10 cellular contexts compared by ENCODE assay signal in genomic region chr19:56133858-56134654, GRCh38.
DNase-seq lines count a peak whose midpoint lies in the region; ATAC-seq, FAIRE-seq and TF ChIP-seq lines count a peak whose summit lies in the region.
"Had no signal": no experiment of that assay in that cellular context is flagged by ENCODE, and none has a peak within 500 bp of the region (broad histone marks: within the 10 kb centered on the region; RNA-seq: fewer than 3 reads in every experiment).

No MANE protein-coding gene starts in this region.

- H3K9me3 ChIP-seq in neutrophil (no peaks in the 10 kb centered on the region), WERI-Rb-1 (ENCODE audit: severe bottlenecking) (no peaks in the 10 kb centered on the region)

- peak; percentile 75 for ATAC-seq in HG03571 (IDR thresholded peaks at IDR 0.05; ENCODE audit: unreplicated experiment)

- H3K4me3 ChIP-seq in neutrophil (ENCODE audit: low read depth in 1 of 2, low read length in 1 of 2) (no peak overlapping the region), coronary artery (no peak overlapping the region), WERI-Rb-1 (ENCODE audit: low read depth, low read length) (no peak overlapping the region)

- peak; percentile 69 for FAIRE-seq in GM18507 (lab: Jason Lieb, UNC)

- DNase-seq in GM18507 (ENCODE audit: extremely low spot score, insufficient read length, low read depth) = no peak
- DNase-seq in amniotic epithelial cell (ENCODE audit: low read depth) = peak; percentile 88
- no peak for DNase-seq in coronary artery (ENCODE audit: low spot score)
- DNase-seq in T-helper 9 cell = no peak
- DNase-seq in WERI-Rb-1 = no peak
- DNase-seq in activated CD4-positive, CD25-positive, alpha-beta regulatory T cell treated with anti-CD3 and anti-CD28 coated beads, Interleukin-2, amount 50 U/mL, for 72 hours = no peak
- DNase-seq: cortex of kidney, NCI-H748 treated with DMSO at 0.1 percent for 48 hours had no signal

- TF ChIP-seq CTCF in neutrophil (IDR thresholded peaks at IDR 0.05) = no peak
- no peak for TF ChIP-seq CTCF in coronary artery (IDR thresholded peaks at IDR 0.05)
- TF ChIP-seq CTCF in WERI-Rb-1 (IDR thresholded peaks at IDR 0.05; ENCODE audit: low read depth, low read length) = no peak

- H3K27ac ChIP-seq in neutrophil (peak overlapping the region; percentile 74), coronary artery (no peak overlapping the region), WERI-Rb-1 (no peak overlapping the region)

- H3K27me3 ChIP-seq in neutrophil (no peaks in the 10 kb centered on the region), WERI-Rb-1 (ENCODE audit: insufficient read depth, low read depth, severe bottlenecking) (no peaks in the 10 kb centered on the region)

- H3K36me3 ChIP-seq in neutrophil (no peaks in the 10 kb centered on the region), WERI-Rb-1 (no peaks in the 10 kb centered on the region)

- H3K4me1 ChIP-seq in neutrophil (ENCODE audit: control insufficient read depth in 1 of 2, insufficient read depth in 1 of 2, low read depth in 1 of 2, low read length in 1 of 2) = peaks cover 86 to 92% of the 10 kb centered on the region in 2 experiments
